In genomic region chr6:149453597-149454340, GRCh38 we compare ENCODE assay signal across 2 cellular contexts.
TF ChIP-seq lines count a peak whose summit lies in the region.

No MANE protein-coding gene starts in this region.

TF ChIP-seq in K562, 482 proteins besides CTCF, POLR2A, EP300 and RAD21:
- TF ChIP-seq ZBTB33 (CRISPR knock-in tag; IDR thresholded peaks at IDR 0.05) (no peak), ZNF561 (CRISPR knock-in tag; conservative IDR thresholded peaks at IDR 0.05) (no peak), HMBOX1 (IDR thresholded peaks at IDR 0.05) (no peak), TBL1XR1 (IDR thresholded peaks at IDR 0.05; ENCODE audit: low read length in 2 of 2) (no peak), GABPB1 (CRISPR knock-in tag; IDR thresholded peaks at IDR 0.05) (no peak), TFAM (CRISPR knock-in tag; conservative IDR thresholded peaks at IDR 0.05) (no peak), UBTF (IDR thresholded peaks at IDR 0.05; ENCODE audit: borderline replicate concordance in 1 of 2, low read depth in 2 of 2, low read length in 2 of 2) (no peak)

TF ChIP-seq in GM23338, 12 proteins besides CTCF, POLR2A, EP300 and RAD21:
- TF ChIP-seq EZH2phosphoT487 (IDR thresholded peaks at IDR 0.05; ENCODE audit: unreplicated experiment) (no peak), REST (IDR thresholded peaks at IDR 0.05; ENCODE audit: unreplicated experiment) (no peak), ETS1 (IDR thresholded peaks at IDR 0.05) (no peak), ZNF462 (CRISPR knock-in tag; IDR thresholded peaks at IDR 0.05) (no peak), ZNF331 (CRISPR knock-in tag; IDR thresholded peaks at IDR 0.05; ENCODE audit: low read depth) (no peak), NANOG (IDR thresholded peaks at IDR 0.05; ENCODE audit: borderline replicate concordance) (no peak), POLR2AphosphoS5 (IDR thresholded peaks at IDR 0.05; ENCODE audit: low read depth) (no peak), ZNF114 (CRISPR knock-in tag; IDR thresholded peaks at IDR 0.05) (no peak), EZH2 (IDR thresholded peaks at IDR 0.05; ENCODE audit: low read depth, unreplicated experiment) (no peak), JUNB (IDR thresholded peaks at IDR 0.05; ENCODE audit: unreplicated experiment) (no peak), STAT1 (IDR thresholded peaks at IDR 0.05; ENCODE audit: unreplicated experiment) (no peak), CREB1 (CRISPR knock-in tag; IDR thresholded peaks at IDR 0.05; ENCODE audit: low read depth) (no peak)
TF ChIP-seq in GM23338: peak in this region for 0.
